Comparison of ENCODE assay signal across 2 cellular contexts in the genomic region with DNA sequence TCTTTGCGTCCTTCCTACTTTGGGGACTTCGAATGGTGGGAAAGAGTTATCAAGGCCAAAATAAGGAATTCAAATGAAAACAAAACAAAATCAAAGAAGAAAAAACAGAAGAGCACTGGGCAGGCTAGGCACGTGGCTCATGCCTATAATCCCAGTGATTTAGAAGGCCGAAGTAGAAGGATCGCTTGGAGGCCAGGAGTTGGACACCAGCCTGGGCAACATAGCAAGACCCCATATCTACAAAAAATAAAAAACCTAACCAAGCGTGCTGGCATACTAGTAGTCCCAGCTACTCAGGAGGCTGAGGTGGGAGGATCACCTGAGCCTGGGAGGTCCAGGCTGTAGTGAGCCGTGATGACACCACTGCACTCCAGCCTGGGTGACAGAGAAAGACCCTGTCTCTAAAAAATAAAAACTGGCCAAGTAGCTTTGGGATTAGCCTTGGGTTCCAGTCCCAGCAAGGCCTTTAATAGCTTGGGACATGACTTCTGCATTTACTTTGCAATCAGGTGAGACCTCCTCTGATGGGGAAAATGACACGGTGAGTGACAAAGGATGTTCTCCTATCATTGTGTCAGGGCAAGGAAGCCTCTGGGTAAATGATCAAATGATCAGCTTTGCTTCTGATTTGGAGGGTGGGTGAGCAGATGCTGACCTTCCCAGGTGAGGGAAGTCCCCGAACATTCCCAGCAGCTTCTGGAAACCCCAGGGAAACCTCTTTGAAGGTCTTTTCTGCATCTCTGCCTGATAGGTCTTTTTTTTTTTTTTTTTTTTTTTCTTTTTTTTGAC.
TF ChIP-seq lines count a peak whose summit lies in the region.

No MANE protein-coding gene starts in this region.

TF ChIP-seq in IMR-90, 13 proteins besides CTCF, POLR2A, EP300 and RAD21:
- no peak for TF ChIP-seq MXI1 (IDR thresholded peaks at IDR 0.05; ENCODE audit: borderline replicate concordance, low read depth, low read length)
- no peak for TF ChIP-seq CEBPB (IDR thresholded peaks at IDR 0.05; ENCODE audit: low read depth, low read length)
- TF ChIP-seq ELK1 (IDR thresholded peaks at IDR 0.05; ENCODE audit: borderline replicate concordance, low read depth, low read length), result no peak
- TF ChIP-seq, protein P1, sequence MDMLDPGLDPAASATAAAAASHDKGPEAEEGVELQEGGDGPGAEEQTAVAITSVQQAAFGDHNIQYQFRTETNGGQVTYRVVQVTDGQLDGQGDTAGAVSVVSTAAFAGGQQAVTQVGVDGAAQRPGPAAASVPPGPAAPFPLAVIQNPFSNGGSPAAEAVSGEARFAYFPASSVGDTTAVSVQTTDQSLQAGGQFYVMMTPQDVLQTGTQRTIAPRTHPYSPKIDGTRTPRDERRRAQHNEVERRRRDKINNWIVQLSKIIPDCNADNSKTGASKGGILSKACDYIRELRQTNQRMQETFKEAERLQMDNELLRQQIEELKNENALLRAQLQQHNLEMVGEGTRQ (IDR thresholded peaks at IDR 0.05; ENCODE audit: low read depth, low read length), result no peak
- TF ChIP-seq SMC3 (IDR thresholded peaks at IDR 0.05; ENCODE audit: low read depth, low read length), result no peak
- TF ChIP-seq FOS (IDR thresholded peaks at IDR 0.05; ENCODE audit: low read depth, low read length), result no peak
- TF ChIP-seq MAZ (IDR thresholded peaks at IDR 0.05; ENCODE audit: borderline replicate concordance, low read depth, low read length), result no peak
- no peak for TF ChIP-seq BHLHE40 (IDR thresholded peaks at IDR 0.05; ENCODE audit: low read depth, low read length)
- no peak for TF ChIP-seq RCOR1 (IDR thresholded peaks at IDR 0.05; ENCODE audit: insufficient replicate concordance, low read length)
- no peak for TF ChIP-seq RFX5 (IDR thresholded peaks at IDR 0.05; ENCODE audit: low read depth, low read length)
- TF ChIP-seq MAFK (IDR thresholded peaks at IDR 0.05; ENCODE audit: low read depth, low read length), result no peak
- no peak for TF ChIP-seq CHD1 (IDR thresholded peaks at IDR 0.05; ENCODE audit: low read depth, low read length)
- no peak for TF ChIP-seq NFE2L2 (IDR thresholded peaks at IDR 0.05; ENCODE audit: low read depth, low read length)

TF ChIP-seq in SK-N-SH, 30 proteins besides CTCF, POLR2A, EP300 and RAD21:
- TF ChIP-seq JUND (IDR thresholded peaks at IDR 0.05), result no peak
- TF ChIP-seq, protein P2, sequence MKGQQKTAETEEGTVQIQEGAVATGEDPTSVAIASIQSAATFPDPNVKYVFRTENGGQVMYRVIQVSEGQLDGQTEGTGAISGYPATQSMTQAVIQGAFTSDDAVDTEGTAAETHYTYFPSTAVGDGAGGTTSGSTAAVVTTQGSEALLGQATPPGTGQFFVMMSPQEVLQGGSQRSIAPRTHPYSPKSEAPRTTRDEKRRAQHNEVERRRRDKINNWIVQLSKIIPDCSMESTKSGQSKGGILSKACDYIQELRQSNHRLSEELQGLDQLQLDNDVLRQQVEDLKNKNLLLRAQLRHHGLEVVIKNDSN (IDR thresholded peaks at IDR 0.05; ENCODE audit: borderline replicate concordance, low read depth), result no peak
- TF ChIP-seq FOSL2 (IDR thresholded peaks at IDR 0.05; ENCODE audit: borderline replicate concordance, low read depth), result no peak
- TF ChIP-seq RFX5 (IDR thresholded peaks at IDR 0.05; ENCODE audit: low read length), result no peak
- TF ChIP-seq, protein P1 (IDR thresholded peaks at IDR 0.05; ENCODE audit: borderline replicate concordance, low read depth, low read length), result no peak
- TF ChIP-seq TAF1 (IDR thresholded peaks at IDR 0.05; ENCODE audit: borderline replicate concordance, low read depth, low read length), result no peak
- TF ChIP-seq GABPA (IDR thresholded peaks at IDR 0.05; ENCODE audit: low read depth), result no peak
- no peak for TF ChIP-seq ELF1 (IDR thresholded peaks at IDR 0.05)
- TF ChIP-seq MXI1 (IDR thresholded peaks at IDR 0.05; ENCODE audit: low read depth, low read length), result no peak
- no peak for TF ChIP-seq ZBTB33 (IDR thresholded peaks at IDR 0.05; ENCODE audit: borderline replicate concordance, low read depth)
- TF ChIP-seq RCOR1 (IDR thresholded peaks at IDR 0.05; ENCODE audit: low read length), result no peak
- no peak for TF ChIP-seq GATA2 (CRISPR knock-in tag; IDR thresholded peaks at IDR 0.05)
- TF ChIP-seq YY1 (IDR thresholded peaks at IDR 0.05; ENCODE audit: low read depth), result no peak
- TF ChIP-seq NRF1 (IDR thresholded peaks at IDR 0.05; ENCODE audit: low read depth, low read length), result no peak
- TF ChIP-seq, protein P3, sequence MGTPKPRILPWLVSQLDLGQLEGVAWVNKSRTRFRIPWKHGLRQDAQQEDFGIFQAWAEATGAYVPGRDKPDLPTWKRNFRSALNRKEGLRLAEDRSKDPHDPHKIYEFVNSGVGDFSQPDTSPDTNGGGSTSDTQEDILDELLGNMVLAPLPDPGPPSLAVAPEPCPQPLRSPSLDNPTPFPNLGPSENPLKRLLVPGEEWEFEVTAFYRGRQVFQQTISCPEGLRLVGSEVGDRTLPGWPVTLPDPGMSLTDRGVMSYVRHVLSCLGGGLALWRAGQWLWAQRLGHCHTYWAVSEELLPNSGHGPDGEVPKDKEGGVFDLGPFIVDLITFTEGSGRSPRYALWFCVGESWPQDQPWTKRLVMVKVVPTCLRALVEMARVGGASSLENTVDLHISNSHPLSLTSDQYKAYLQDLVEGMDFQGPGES (IDR thresholded peaks at IDR 0.05; ENCODE audit: low read depth, low read length), result no peak
- TF ChIP-seq, protein P4, sequence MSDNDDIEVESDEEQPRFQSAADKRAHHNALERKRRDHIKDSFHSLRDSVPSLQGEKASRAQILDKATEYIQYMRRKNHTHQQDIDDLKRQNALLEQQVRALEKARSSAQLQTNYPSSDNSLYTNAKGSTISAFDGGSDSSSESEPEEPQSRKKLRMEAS (IDR thresholded peaks at IDR 0.05; ENCODE audit: low read depth), result no peak
- TF ChIP-seq TEAD4 (IDR thresholded peaks at IDR 0.05; ENCODE audit: borderline replicate concordance, insufficient read depth), result no peak
- TF ChIP-seq SIN3A (IDR thresholded peaks at IDR 0.05; ENCODE audit: borderline replicate concordance, low read depth, low read length), result no peak
